In the genomic region with DNA sequence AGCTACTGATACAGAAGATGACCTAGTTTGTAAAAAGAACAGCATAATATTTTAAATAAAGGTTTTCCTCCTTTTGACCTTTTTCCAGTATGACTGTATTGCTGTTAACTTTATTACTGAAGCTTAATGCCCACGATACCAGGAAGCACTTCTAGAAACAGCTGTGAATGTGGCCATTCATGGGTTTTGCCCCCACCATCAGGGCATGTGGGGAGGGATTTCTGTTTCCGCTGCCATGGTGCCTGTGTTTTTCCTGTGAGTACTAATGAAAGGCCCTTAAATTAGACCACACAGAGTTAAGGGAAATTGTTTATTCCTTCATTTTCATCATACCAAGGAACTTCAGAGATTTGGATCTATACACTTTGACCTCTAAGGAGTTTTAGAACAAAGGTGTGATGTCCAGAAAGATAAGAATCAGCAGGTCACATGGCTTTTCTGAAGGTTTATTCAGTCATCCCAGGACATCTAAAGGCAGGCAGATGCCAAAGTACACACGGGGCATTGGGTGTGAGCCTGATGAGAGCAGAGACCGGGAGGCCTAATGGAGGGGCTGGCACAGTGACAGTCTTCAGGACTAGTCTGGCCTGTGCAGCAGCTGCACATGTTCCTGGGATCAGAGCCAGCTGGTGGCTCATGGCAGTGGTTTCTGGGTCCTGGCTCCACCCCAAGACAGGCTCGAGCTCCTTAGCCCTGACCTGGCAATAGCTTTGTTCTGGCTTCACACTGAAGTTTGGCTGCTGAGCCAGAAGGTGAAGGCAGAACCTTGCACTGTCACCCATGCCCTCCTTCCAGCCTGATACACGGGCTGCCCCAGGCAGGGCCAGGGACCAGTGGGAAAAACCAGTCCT, we compare ENCODE assay signal across 8 cellular contexts.
DNase-seq lines count a peak whose midpoint lies in the region; ATAC-seq and TF ChIP-seq lines count a peak whose summit lies in the region.

No MANE protein-coding gene starts in this region.

- H3K27ac ChIP-seq in AG04450 (ENCODE audit: low read depth, low read length), result peak overlapping the region; percentile 4
- no peak overlapping the region for H3K27ac ChIP-seq in IMR-90 (ENCODE audit: insufficient read depth, low read length)
- H3K27ac ChIP-seq in CD4-positive, alpha-beta memory T cell (ENCODE audit: low read depth, low read length), result no peak overlapping the region

- H3K4me3 ChIP-seq in AG04450 (ENCODE audit: low read depth, low read length), result no peak overlapping the region
- H3K4me3 ChIP-seq in IMR-90 (ENCODE audit: insufficient read depth, low read depth, low read length), result no peak overlapping the region
- H3K4me3 ChIP-seq in CD4-positive, alpha-beta memory T cell (ENCODE audit: low read length in 2 of 2), result no peak overlapping the region

- H2BK5ac ChIP-seq in IMR-90 (ENCODE audit: low read depth, low read length, poor library complexity, severe bottlenecking), result no peak overlapping the region

- H3K56ac ChIP-seq in IMR-90 (ENCODE audit: extremely low read depth, insufficient read depth, low read length), result no peak overlapping the region

- H3K9me3 Mint-ChIP-seq in CD4-positive, alpha-beta memory T cell, result no peaks in the 10 kb centered on the region

- peak overlapping the region; percentile 43 for H2BK120ac ChIP-seq in IMR-90 (ENCODE audit: low read depth, low read length)

- H3K36me3 ChIP-seq in IMR-90 (ENCODE audit: control insufficient read depth, insufficient read depth, low read length), result no peaks in the 10 kb centered on the region
- H3K36me3 ChIP-seq in CD4-positive, alpha-beta memory T cell (ENCODE audit: insufficient read depth, low read length), result no peaks in the 10 kb centered on the region

- no peak overlapping the region for H3K9ac ChIP-seq in IMR-90 (ENCODE audit: low read depth, low read length)

- 11% methylated on average over 3 of the region's 6 CpGs; no CpG with 5 or more reads in 1 of the 2 experiments for WGBS in IMR-90 (ENCODE audit: extremely low coverage in 2 of 2, insufficient read length in 1 of 2), 2 experiments

- H3K4ac ChIP-seq in IMR-90 (ENCODE audit: low read depth, low read length), result peak overlapping the region; percentile 50

- no peaks in the 10 kb centered on the region for H3K36me3 Mint-ChIP-seq in CD4-positive, alpha-beta memory T cell
- H3K36me3 Mint-ChIP-seq in T-helper 17 cell (ENCODE audit: low read depth), result peaks cover 3% of the 10 kb centered on the region

- dilution Hi-C loops in IMR-90 (cut with HindIII; ENCODE audit: low sequenced_read_pairs, unreplicated experiment), result loop anchor here (25.0 kb wide), 1 partner anchor 550 kb away; no protein-coding TSS in a partner anchor

- no peaks in the 10 kb centered on the region for H3K27me3 Mint-ChIP-seq in CD4-positive, alpha-beta memory T cell
- H3K27me3 Mint-ChIP-seq in T-helper 17 cell, result peaks cover 5% of the 10 kb centered on the region

- no peak overlapping the region for H3K4me3 Mint-ChIP-seq in CD4-positive, alpha-beta memory T cell
- no peak overlapping the region for H3K4me3 Mint-ChIP-seq in T-helper 17 cell

- peaks cover 17% of the 10 kb centered on the region for H3K4me1 ChIP-seq in IMR-90 (ENCODE audit: control insufficient read depth, insufficient read depth, low read length)
- no peaks in the 10 kb centered on the region for H3K4me1 ChIP-seq in CD4-positive, alpha-beta memory T cell (ENCODE audit: insufficient read depth, low read length)

- no peaks in the 10 kb centered on the region for H3K9me3 ChIP-seq in AG04450 (ENCODE audit: control insufficient read depth, insufficient read depth, low read length)
- no peaks in the 10 kb centered on the region for H3K9me3 ChIP-seq in IMR-90 (ENCODE audit: control insufficient read depth, insufficient read depth, low read length)
- no peaks in the 10 kb centered on the region for H3K9me3 ChIP-seq in CD4-positive, alpha-beta memory T cell (ENCODE audit: control insufficient read depth in 1 of 2, low read length in 2 of 2)
- H3K9me3 ChIP-seq in T-helper 17 cell (ENCODE audit: control insufficient read depth, low read length, poor library complexity, severe bottlenecking), result no peaks in the 10 kb centered on the region

- POLR2A ChIA-PET in AG04450 (lab: Yijun Ruan, JAX), result no interaction called here
- POLR2A ChIA-PET in IMR-90 (lab: Charles Lee; ENCODE audit: unreplicated experiment), result no interaction called here
- POLR2A ChIA-PET in CD4-positive, alpha-beta memory T cell (lab: Charles Lee; ENCODE audit: partially characterized antibody), result no interaction called here

- H3K79me1 ChIP-seq in IMR-90 (ENCODE audit: low read depth in 1 of 2, low read length in 2 of 2), result no peaks in the 10 kb centered on the region

- BruUV-seq in IMR-90 (replicated peaks; lab: Mats Ljungman, UMichigan), result no TSS peak

- H3K27ac Mint-ChIP-seq in CD4-positive, alpha-beta memory T cell, result no peak overlapping the region
- H3K27ac Mint-ChIP-seq in T-helper 17 cell, result no peak overlapping the region

- CTCF ChIA-PET in AG04450 (lab: Charles Lee), result interaction anchor here (1.2 to 14.0 kb wide), 3 partner anchors 9 to 546 kb away, joined by 3 to 363 read pairs (median 33); no protein-coding TSS in a partner anchor
- CTCF ChIA-PET in IMR-90 (lab: Yijun Ruan, JAX), result interaction anchor here (0.6 to 1.0 kb wide), 2 partner anchors 78 to 545 kb away, joined by 3 to 4 read pairs; no protein-coding TSS in a partner anchor
- CTCF ChIA-PET in CD4-positive, alpha-beta memory T cell (lab: Charles Lee; ENCODE audit: partially characterized antibody), result interaction anchor here (1.4 to 1.7 kb wide), 3 partner anchors 9 to 554 kb away, joined by 3 to 9 read pairs (median 4); no protein-coding TSS in a partner anchor

- H3K27me3 ChIP-seq in AG04450 (ENCODE audit: control insufficient read depth, insufficient read depth, low read length) (no peaks in the 10 kb centered on the region), IMR-90 (ENCODE audit: control insufficient read depth, insufficient read depth, low read length) (no peaks in the 10 kb centered on the region)
- H3K27me3 ChIP-seq in CD4-positive, alpha-beta memory T cell (ENCODE audit: insufficient read depth, low read length), result no peaks in the 10 kb centered on the region

- peak overlapping the region; percentile 47 for H2AK9ac ChIP-seq in IMR-90 (replicated peaks; ENCODE audit: low read depth, low read length, poor library complexity)

- TF ChIP-seq RAD21 in IMR-90 (IDR thresholded peaks at IDR 0.05; ENCODE audit: low read length), result no peak

- H4K20me1 ChIP-seq in IMR-90 (ENCODE audit: insufficient read depth, low read length), result no peaks in the 10 kb centered on the region; the same call in 1 of the 2 replicates

- peak overlapping the region; percentile 66 for H3K14ac ChIP-seq in IMR-90 (replicated peaks; ENCODE audit: low read depth, low read length)

- H4K8ac ChIP-seq in IMR-90 (ENCODE audit: low read depth in 2 of 2, low read length in 2 of 2), result no peak overlapping the region

- H3K4me1 Mint-ChIP-seq in CD4-positive, alpha-beta memory T cell, result peaks cover 0 to 3% (median 2%) of the 10 kb centered on the region in 4 donors
- H3K4me1 Mint-ChIP-seq in T-helper 17 cell, result peaks cover 10% of the 10 kb centered on the region

- intact Hi-C loops in IMR-90 (cut with micrococcal nuclease), result loop anchor here (1.0 to 2.0 kb wide), 3 partner anchors 82 to 545 kb away; no protein-coding TSS in a partner anchor
- intact Hi-C loops in CD4-positive, alpha-beta memory T cell (cut with micrococcal nuclease), result no loop called here

- DNase-seq in AG04450 (ENCODE audit: low read depth, low spot score), result peak; percentile 86
- peak; percentile 97 for DNase-seq in IMR-90
- peak; percentile 47 to 82 for DNase-seq in SW 1271 (lab: John Stamatoyannopoulos, UW)
- DNase-seq in fibroblast of the conjunctiva (ENCODE audit: low read depth), result peak; percentile 96
- DNase-seq in non-pigmented ciliary epithelial cell (ENCODE audit: low read depth), result peak; percentile 74
- no peak for DNase-seq in CD4-positive, alpha-beta memory T cell
- DNase-seq in T-helper 17 cell, result no peak

- H3K9me1 ChIP-seq in IMR-90 (ENCODE audit: insufficient read depth, low read length), result peaks cover 6% of the 10 kb centered on the region; the same call in 1 of the 2 replicates

- ATAC-seq in IMR-90 (ENCODE audit: low read depth) (peak; percentile 79), GM19395 (IDR thresholded peaks at IDR 0.05; ENCODE audit: unreplicated experiment) (no peak), T-helper 17 cell (no peak)

- TF ChIP-seq POLR2A in IMR-90 (IDR thresholded peaks at IDR 0.05; ENCODE audit: low read depth, low read length), result no peak

- H4K5ac ChIP-seq in IMR-90 (ENCODE audit: low read depth, low read length), result no peak overlapping the region

- peak overlapping the region; percentile 50 for H2AFZ ChIP-seq in IMR-90 (replicated peaks; ENCODE audit: low read length, poor library complexity)

- in situ Hi-C loops in IMR-90 (cut with MboI; ENCODE audit: low sequenced_read_pairs), result loop anchor here (5.0 to 10.0 kb wide), 2 partner anchors 80 to 247 kb away; a partner anchor contains a TSS

- peak overlapping the region; percentile 19; the same call in 1 of the 2 replicates for H4K91ac ChIP-seq in IMR-90 (ENCODE audit: insufficient read depth, low read depth, low read length)

- H2BK15ac ChIP-seq in IMR-90 (ENCODE audit: low read depth, low read length), result peak overlapping the region; percentile 38; the same call in 1 of the 3 replicates

- peak overlapping the region; percentile 52 for H2BK20ac ChIP-seq in IMR-90 (ENCODE audit: low read depth, low read length)

- peak overlapping the region; percentile 40; the same call in 1 of the 2 replicates for H2AK5ac ChIP-seq in IMR-90 (ENCODE audit: low read depth, low read length)

- H3K4me2 ChIP-seq in IMR-90 (ENCODE audit: low read depth, low read length), result no peak overlapping the region

- peak overlapping the region; percentile 24; the same call in 1 of the 2 replicates for H3K18ac ChIP-seq in IMR-90 (ENCODE audit: low read depth, low read length)

- TF ChIP-seq CTCF in AG04450 (IDR thresholded peaks at IDR 0.05; ENCODE audit: low read depth, low read length) (no peak), IMR-90 (conservative IDR thresholded peaks at IDR 0.05; ENCODE audit: low read depth, low read length) (no peak)

- no peak overlapping the region for H3K23ac ChIP-seq in IMR-90 (ENCODE audit: low read depth, low read length)

TF ChIP-seq in IMR-90, 13 proteins besides CTCF, POLR2A, EP300 and RAD21 (continues in another document):
- TF ChIP-seq CHD1 (IDR thresholded peaks at IDR 0.05; ENCODE audit: low read depth, low read length) (no peak), NFE2L2 (IDR thresholded peaks at IDR 0.05; ENCODE audit: low read depth, low read length) (no peak), RFX5 (IDR thresholded peaks at IDR 0.05; ENCODE audit: low read depth, low read length) (no peak), FOS (IDR thresholded peaks at IDR 0.05; ENCODE audit: low read depth, low read length) (0 out of 2 replicates have a peak, but pooled peaks have one; percentile 23), RCOR1 (IDR thresholded peaks at IDR 0.05; ENCODE audit: insufficient replicate concordance, low read length) (peak; percentile 46)

Comparison
In these comparisons a context has a peak if more than half of its experiments do, and no peak if none do; other contexts are left out.
1. DNase-seq: peak in AG04450 (single experiment), IMR-90 (single experiment), SW 1271 (2 of 2), fibroblast of the conjunctiva (single experiment) and non-pigmented ciliary epithelial cell (single experiment); none in CD4-positive, alpha-beta memory T cell (0 of 5) and T-helper 17 cell (0 of 3).